Comparison of ENCODE assay signal across 10 cellular contexts in genomic region chr16:47732122-47732805, GRCh38.
DNase-seq lines count a peak whose midpoint lies in the region; ATAC-seq and TF ChIP-seq lines count a peak whose summit lies in the region.
"Had no signal": no experiment of that assay in that cellular context is flagged by ENCODE, and none has a peak within 500 bp of the region (broad histone marks: within the 10 kb centered on the region; RNA-seq: fewer than 3 reads in every experiment).

No MANE protein-coding gene starts in this region.

- no peaks in the 10 kb centered on the region for H3K36me3 Mint-ChIP-seq in activated naive CD8-positive, alpha-beta T cell treated with anti-CD3 and anti-CD28 coated beads, Interleukin-2, amount 10 ng/mL, durations not matched to agents 7 days and 5 days
- H3K36me3 Mint-ChIP-seq in type B pancreatic cell: no peaks in the 10 kb centered on the region

- peak; percentile 85 for ATAC-seq in activated naive CD8-positive, alpha-beta T cell treated with anti-CD3 and anti-CD28 coated beads, Interleukin-2, amount 10 ng/mL, durations not matched to agents 7 days and 5 days (ENCODE audit: low read depth)
- ATAC-seq in HG02678 (IDR thresholded peaks at IDR 0.05; ENCODE audit: unreplicated experiment) (no peak), GM18868 (IDR thresholded peaks at IDR 0.05; ENCODE audit: unreplicated experiment) (no peak)

- no peak overlapping the region for H3K27ac Mint-ChIP-seq in activated naive CD8-positive, alpha-beta T cell treated with anti-CD3 and anti-CD28 coated beads, Interleukin-2, amount 10 ng/mL, durations not matched to agents 7 days and 5 days
- no peak overlapping the region for H3K27ac Mint-ChIP-seq in type B pancreatic cell

- TF ChIP-seq CTCF in type B pancreatic cell (conservative IDR thresholded peaks at IDR 0.05): no peak

- peaks cover 12% of the 10 kb centered on the region for H3K27me3 Mint-ChIP-seq in activated naive CD8-positive, alpha-beta T cell treated with anti-CD3 and anti-CD28 coated beads, Interleukin-2, amount 10 ng/mL, durations not matched to agents 7 days and 5 days
- H3K27me3 Mint-ChIP-seq in type B pancreatic cell: no peaks in the 10 kb centered on the region

- DNase-seq in EH (ENCODE audit: low read depth) (peak; percentile 96), M059J (ENCODE audit: low read depth) (peak; percentile 95), kidney tubule cell (ENCODE audit: low spot score) (peak; percentile 80), cerebellar nuclear complex (lab: John Stamatoyannopoulos, UW) (no peak), type B pancreatic cell (ENCODE audit: extremely low spot score, unreplicated experiment) (no peak)
- DNase-seq in activated naive CD8-positive, alpha-beta T cell treated with anti-CD3 and anti-CD28 coated beads, Interleukin-2, amount 10 ng/mL, durations not matched to agents 7 days and 5 days: no peak
- DNase-seq: activated effector memory CD4-positive, alpha-beta T cell treated with Interleukin-2 at 50 U/mL for 16 hours; SHP77 had no signal

- H3K9me3 Mint-ChIP-seq in activated naive CD8-positive, alpha-beta T cell treated with anti-CD3 and anti-CD28 coated beads, Interleukin-2, amount 10 ng/mL, durations not matched to agents 7 days and 5 days: peaks cover 2% of the 10 kb centered on the region
- no peaks in the 10 kb centered on the region for H3K9me3 Mint-ChIP-seq in type B pancreatic cell

- POLR2A ChIA-PET in activated naive CD8-positive, alpha-beta T cell treated with anti-CD3 and anti-CD28 coated beads, Interleukin-2, amount 10 ng/mL, durations not matched to agents 7 days and 5 days (lab: Charles Lee): no interaction called here

- peaks cover 10% of the 10 kb centered on the region for H3K4me1 Mint-ChIP-seq in activated naive CD8-positive, alpha-beta T cell treated with anti-CD3 and anti-CD28 coated beads, Interleukin-2, amount 10 ng/mL, durations not matched to agents 7 days and 5 days
- H3K4me1 Mint-ChIP-seq in type B pancreatic cell (ENCODE audit: unreplicated experiment): no peaks in the 10 kb centered on the region

- no peak overlapping the region for H3K4me3 Mint-ChIP-seq in activated naive CD8-positive, alpha-beta T cell treated with anti-CD3 and anti-CD28 coated beads, Interleukin-2, amount 10 ng/mL, durations not matched to agents 7 days and 5 days
- no peak overlapping the region for H3K4me3 Mint-ChIP-seq in type B pancreatic cell

Comparison
In these comparisons a context has a peak if more than half of its experiments do, and no peak if none do; other contexts are left out.
1. DNase-seq: peak in EH (single experiment), M059J (single experiment) and kidney tubule cell (single experiment); none in activated naive CD8-positive, alpha-beta T cell treated with anti-CD3 and anti-CD28 coated beads, Interleukin-2, amount 10 ng/mL, durations not matched to agents 7 days and 5 days (single experiment), cerebellar nuclear complex (0 of 2) and type B pancreatic cell (single experiment).